In the genomic region with DNA sequence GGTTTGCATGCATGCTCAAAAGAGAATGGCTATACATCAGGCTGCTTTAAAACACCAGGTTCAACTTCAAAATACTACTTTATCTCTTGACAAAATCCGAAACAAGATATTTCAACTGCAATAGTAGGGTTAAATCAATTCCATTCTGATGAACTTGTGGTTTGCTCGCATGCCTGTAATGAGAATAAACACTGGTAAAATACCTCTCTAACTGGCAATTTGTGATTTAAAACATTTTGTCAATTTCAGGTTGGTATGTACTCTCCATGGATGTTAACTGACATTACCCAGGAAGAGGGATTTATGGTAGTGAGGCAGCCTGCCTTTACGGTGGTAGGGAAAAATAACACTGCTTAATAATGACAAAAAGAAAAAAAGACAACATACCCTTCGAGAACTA, we compare ENCODE assay signal across 1 cellular context.
TF ChIP-seq lines count a peak whose summit lies in the region.

No MANE protein-coding gene starts in this region.

TF ChIP-seq in SK-N-SH treated with all-trans-retinoic acid at 6 μM for 48 hours, 23 proteins besides CTCF, POLR2A, EP300 and RAD21 (continued from another document):
- TF ChIP-seq CSRNP3 (CRISPR knock-in tag; IDR thresholded peaks at IDR 0.05) (no peak), CREB5 (CRISPR knock-in tag; IDR thresholded peaks at IDR 0.05; ENCODE audit: low read depth) (no peak), SNAI2 (CRISPR knock-in tag; IDR thresholded peaks at IDR 0.05) (no peak), BACH2 (CRISPR knock-in tag; IDR thresholded peaks at IDR 0.05; ENCODE audit: borderline replicate concordance) (no peak)
- TF ChIP-seq, protein P1, sequence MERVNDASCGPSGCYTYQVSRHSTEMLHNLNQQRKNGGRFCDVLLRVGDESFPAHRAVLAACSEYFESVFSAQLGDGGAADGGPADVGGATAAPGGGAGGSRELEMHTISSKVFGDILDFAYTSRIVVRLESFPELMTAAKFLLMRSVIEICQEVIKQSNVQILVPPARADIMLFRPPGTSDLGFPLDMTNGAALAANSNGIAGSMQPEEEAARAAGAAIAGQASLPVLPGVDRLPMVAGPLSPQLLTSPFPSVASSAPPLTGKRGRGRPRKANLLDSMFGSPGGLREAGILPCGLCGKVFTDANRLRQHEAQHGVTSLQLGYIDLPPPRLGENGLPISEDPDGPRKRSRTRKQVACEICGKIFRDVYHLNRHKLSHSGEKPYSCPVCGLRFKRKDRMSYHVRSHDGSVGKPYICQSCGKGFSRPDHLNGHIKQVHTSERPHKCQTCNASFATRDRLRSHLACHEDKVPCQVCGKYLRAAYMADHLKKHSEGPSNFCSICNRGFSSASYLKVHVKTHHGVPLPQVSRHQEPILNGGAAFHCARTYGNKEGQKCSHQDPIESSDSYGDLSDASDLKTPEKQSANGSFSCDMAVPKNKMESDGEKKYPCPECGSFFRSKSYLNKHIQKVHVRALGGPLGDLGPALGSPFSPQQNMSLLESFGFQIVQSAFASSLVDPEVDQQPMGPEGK (CRISPR knock-in tag; IDR thresholded peaks at IDR 0.05; ENCODE audit: borderline replicate concordance) = no peak
